In the genomic region with DNA sequence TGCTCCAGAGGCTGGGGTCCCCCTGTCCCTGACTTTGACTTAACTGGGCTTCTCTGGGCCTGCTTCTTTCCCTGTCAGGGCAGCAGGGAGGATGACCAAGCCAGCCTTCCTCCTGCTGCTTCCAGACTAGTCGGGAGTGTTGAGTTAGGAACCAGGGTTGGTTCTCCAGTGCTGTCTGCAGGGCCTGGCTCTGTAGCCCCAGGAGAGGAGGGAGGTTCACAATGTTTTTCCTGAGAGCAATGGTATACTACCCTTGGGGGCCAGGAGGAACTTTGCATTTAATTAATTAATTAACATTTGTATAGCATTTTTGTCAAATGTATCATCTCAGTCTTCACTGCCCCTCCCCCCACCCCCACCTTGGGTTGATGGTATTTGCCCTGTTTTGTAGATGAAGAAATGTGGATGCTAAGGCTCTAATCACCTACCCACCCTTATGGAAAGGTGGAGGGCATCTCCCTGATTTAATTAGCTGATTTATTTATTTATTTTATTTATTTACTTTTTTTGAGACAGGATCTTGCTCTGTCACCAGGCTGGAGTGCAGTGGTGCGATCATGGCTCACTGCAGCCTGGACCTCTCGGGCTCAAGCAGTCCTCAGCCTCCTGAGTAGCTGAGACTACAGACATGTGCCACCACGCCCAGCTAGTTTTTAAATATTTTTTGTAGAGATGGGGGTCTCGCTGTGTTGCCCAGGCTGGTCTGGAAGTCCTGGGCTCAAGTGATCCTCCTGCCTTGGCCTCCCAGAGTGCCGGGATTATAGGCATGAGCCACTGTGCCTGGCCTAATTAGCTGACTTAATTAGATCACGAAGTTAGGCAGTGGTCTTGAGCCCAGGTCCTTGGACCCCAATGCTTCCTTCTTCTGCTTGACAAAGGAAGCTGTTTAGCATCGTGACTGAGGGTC, we compare ENCODE assay signal across 15 cellular contexts. TPM values are rescaled to one million over a fixed set of nuclear protein-coding genes. Genes with fewer than 3 reads are reported as not detected.
DNase-seq lines count a peak whose midpoint lies in the region; ATAC-seq and TF ChIP-seq lines count a peak whose summit lies in the region.
"Had no signal": no experiment of that assay in that cellular context is flagged by ENCODE, and none has a peak within 500 bp of the region (broad histone marks: within the 10 kb centered on the region; RNA-seq: fewer than 3 reads in every experiment).

No MANE protein-coding gene starts in this region.

- no peak for ATAC-seq in GM18505 (IDR thresholded peaks at IDR 0.05; ENCODE audit: unreplicated experiment)
- ATAC-seq: effector memory CD8-positive, alpha-beta T cell had no signal

- 73 to 82% (median 77%) methylated on average over 8 of the region's 8 CpGs for WGBS in adrenal gland, 4 donors
- 92% methylated on average over 8 of the region's 8 CpGs for WGBS in mesenchymal stem cell

- no peak overlapping the region for H3K4me2 ChIP-seq in mesenchymal stem cell (ENCODE audit: low read length, poor library complexity, severe bottlenecking)

- peaks cover 10% of the 10 kb centered on the region for H3K36me3 Mint-ChIP-seq in activated CD4-positive, alpha-beta memory T cell treated with anti-CD3 and anti-CD28 coated beads, Interleukin-2, amount 10 ng/mL, durations not matched to agents 7 days and 5 days (ENCODE audit: low read depth)

- TF ChIP-seq CTCF in adrenal gland (IDR thresholded peaks at IDR 0.05): no peak

- H3K4me3 ChIP-seq in H7 (ENCODE audit: insufficient read depth, low read depth, low read length) (no peak overlapping the region), adrenal gland (peak overlapping the region in 1 of 4 donors; percentile 37), mesenchymal stem cell (ENCODE audit: insufficient read depth in 1 of 2, low read depth in 1 of 2, low read length in 2 of 2) (no peak overlapping the region)

- H3K4me1 Mint-ChIP-seq in activated CD4-positive, alpha-beta memory T cell treated with anti-CD3 and anti-CD28 coated beads, Interleukin-2, amount 10 ng/mL, durations not matched to agents 7 days and 5 days: peaks cover 62% of the 10 kb centered on the region

- peak overlapping the region in 1 of 2 experiments; percentile 32 for H3K4ac ChIP-seq in mesenchymal stem cell (ENCODE audit: low read depth in 1 of 2, low read length in 2 of 2)

- H3K27ac ChIP-seq in adrenal gland (peak overlapping the region; percentile 84 to 97 (median 96)), mesenchymal stem cell (ENCODE audit: low read length, poor library complexity, severe bottlenecking) (no peak overlapping the region), substantia nigra (ENCODE audit: low read depth, low read length, poor library complexity, severe bottlenecking) (peak overlapping the region; percentile 77)

- H3K79me1 ChIP-seq in mesenchymal stem cell (replicated peaks; ENCODE audit: low read length, poor library complexity, severe bottlenecking): peaks cover 34% of the 10 kb centered on the region

- H3K18ac ChIP-seq in mesenchymal stem cell (ENCODE audit: low read depth in 1 of 2, low read length in 2 of 2): peak overlapping the region in 1 of 2 experiments; percentile 42

- H3K4me1 ChIP-seq in adrenal gland (replicated peaks in 1 of 2) (peaks cover 80 to 98% of the 10 kb centered on the region in 2 donors), mesenchymal stem cell (ENCODE audit: control insufficient read depth, insufficient read depth, low read depth, low read length) (peaks cover 14% of the 10 kb centered on the region)

- H3K27me3 ChIP-seq in H7 (ENCODE audit: control insufficient read depth, insufficient read depth, low read length) (no peaks in the 10 kb centered on the region), adrenal gland (no peaks in the 10 kb centered on the region), mesenchymal stem cell (ENCODE audit: control insufficient read depth in 1 of 2, insufficient read depth in 1 of 2, low read length in 2 of 2) (no peaks in the 10 kb centered on the region)

- H2BK12ac ChIP-seq in mesenchymal stem cell (ENCODE audit: low read length in 2 of 2): peak overlapping the region; percentile 29 to 59

- POLR2A ChIA-PET in activated CD4-positive, alpha-beta memory T cell treated with anti-CD3 and anti-CD28 coated beads, Interleukin-2, amount 10 ng/mL, durations not matched to agents 7 days and 5 days (lab: Charles Lee): no interaction called here

- no peak overlapping the region for H2AK5ac ChIP-seq in mesenchymal stem cell (ENCODE audit: low read length, severe bottlenecking)

- DNase-seq in H7 (peak; percentile 68), adrenal gland (no peak), mesenchymal stem cell (no peak), substantia nigra (lab: John Stamatoyannopoulos, UW) (no peak), COR-L47 (lab: John Stamatoyannopoulos, UW) (no peak), DMS153 treated with DMSO at 0.1 percent for 48 hours (lab: John Stamatoyannopoulos, UW; ENCODE audit: unreplicated experiment) (no peak)
- DNase-seq in activated CD4-positive, alpha-beta memory T cell treated with anti-CD3 and anti-CD28 coated beads, Interleukin-2, amount 10 ng/mL, durations not matched to agents 7 days and 5 days: no peak
- DNase-seq: activated CD4-positive, alpha-beta T cell treated with anti-CD3 and anti-CD28 coated beads, Interleukin-2, amount 50 U/mL, for 48 hours; effector memory CD8-positive, alpha-beta T cell; foreskin melanocyte; NCI-H2029; nephron progenitor cell; stimulated activated CD4-positive, alpha-beta T cell treated with anti-CD3 and anti-CD28 coated beads, Interleukin-12 subunit alpha, Interleukin-12 subunit beta, amount 100 ng/mL, for 4 hours had no signal

- intact Hi-C loops in adrenal gland (cut with DNase I): no loop called here

- no peak overlapping the region for H3K23ac ChIP-seq in mesenchymal stem cell (ENCODE audit: low read length in 2 of 2)

- H3K27me3 Mint-ChIP-seq in activated CD4-positive, alpha-beta memory T cell treated with anti-CD3 and anti-CD28 coated beads, Interleukin-2, amount 10 ng/mL, durations not matched to agents 7 days and 5 days: no peaks in the 10 kb centered on the region
- H3K27me3 Mint-ChIP-seq: effector memory CD8-positive, alpha-beta T cell had no signal

- no peak overlapping the region for H4K91ac ChIP-seq in mesenchymal stem cell (ENCODE audit: low read length)

- TF ChIP-seq POLR2A in adrenal gland (IDR thresholded peaks at IDR 0.05) (no peak), GM18505 (IDR thresholded peaks at IDR 0.05; ENCODE audit: borderline replicate concordance, extremely low read depth, insufficient read depth, insufficient read length) (no peak)

- CTCF ChIA-PET in activated CD4-positive, alpha-beta memory T cell treated with anti-CD3 and anti-CD28 coated beads, Interleukin-2, amount 10 ng/mL, durations not matched to agents 7 days and 5 days (lab: Charles Lee): interaction anchor here (3.1 kb wide), 1 partner anchor 9 kb away, joined by 12 read pairs; no protein-coding TSS in a partner anchor

- H2BK120ac ChIP-seq in mesenchymal stem cell (ENCODE audit: low read depth, low read length): no peak overlapping the region

- H2AFZ ChIP-seq in mesenchymal stem cell (ENCODE audit: low read depth, low read length): no peak overlapping the region

- peak overlapping the region in 1 of 2 experiments; percentile 31 for H3K14ac ChIP-seq in mesenchymal stem cell (ENCODE audit: low read length in 2 of 2)

- no peak overlapping the region for H2BK15ac ChIP-seq in mesenchymal stem cell (ENCODE audit: low read depth, poor library complexity, severe bottlenecking)

- H3K4me3 Mint-ChIP-seq in activated CD4-positive, alpha-beta memory T cell treated with anti-CD3 and anti-CD28 coated beads, Interleukin-2, amount 10 ng/mL, durations not matched to agents 7 days and 5 days: no peak overlapping the region
- H3K4me3 Mint-ChIP-seq: nephron progenitor cell had no signal

- H4K8ac ChIP-seq in mesenchymal stem cell (ENCODE audit: low read length): peak overlapping the region; percentile 55

- H3K9me3 ChIP-seq in adrenal gland (replicated peaks in 1 of 3) (no peaks in the 10 kb centered on the region), mesenchymal stem cell (ENCODE audit: control insufficient read depth, low read length) (no peaks in the 10 kb centered on the region)

- H3K9ac ChIP-seq in mesenchymal stem cell (ENCODE audit: low read length): peak overlapping the region; percentile 40

- H3K36me3 ChIP-seq in H7 (replicated peaks; ENCODE audit: control insufficient read depth, insufficient read depth, low read length) (no peaks in the 10 kb centered on the region; the same call in 1 of the 2 replicates), adrenal gland (replicated peaks in 1 of 2) (peaks cover 0 to 14% of the 10 kb centered on the region in 2 donors), mesenchymal stem cell (ENCODE audit: control insufficient read depth in 1 of 2, insufficient read depth in 2 of 2, low read depth in 1 of 2, low read length in 2 of 2) (peaks cover 18 to 34% of the 10 kb centered on the region in 2 experiments)

- H3K27ac Mint-ChIP-seq in activated CD4-positive, alpha-beta memory T cell treated with anti-CD3 and anti-CD28 coated beads, Interleukin-2, amount 10 ng/mL, durations not matched to agents 7 days and 5 days: no peak overlapping the region
- H3K27ac Mint-ChIP-seq: activated T-helper 1 cell treated with anti-CD3 and anti-CD28 coated beads, Interleukin-12 subunit alpha, Interleukin-12 subunit beta, Interleukin-2, Interleukin-4 antibody, amounts not matched to agents 30 ng/mL and 10 ng/mL and 1 ng/mL, durations not matched to agents 14 hours and 24 hours and 36 hours had no signal

- H3K9me3 Mint-ChIP-seq in activated CD4-positive, alpha-beta memory T cell treated with anti-CD3 and anti-CD28 coated beads, Interleukin-2, amount 10 ng/mL, durations not matched to agents 7 days and 5 days: no peaks in the 10 kb centered on the region
- H3K9me3 Mint-ChIP-seq: activated T-helper 1 cell treated with anti-CD3 and anti-CD28 coated beads, Interleukin-12 subunit alpha, Interleukin-12 subunit beta, Interleukin-2, Interleukin-4 antibody, amounts not matched to agents 30 ng/mL and 10 ng/mL and 1 ng/mL, durations not matched to agents 14 hours and 24 hours and 36 hours; effector memory CD8-positive, alpha-beta T cell; nephron progenitor cell had no signal

- no peak overlapping the region for H2BK5ac ChIP-seq in mesenchymal stem cell (ENCODE audit: low read depth, low read length, poor library complexity, severe bottlenecking)

RNA-seq across cellular contexts. Expression of gene H6PD, which starts 6.6 kb away (rescaled TPM):
- total RNA-seq in H7 (2014; rRNA removed; shearing (Covaris generic)): 13.9 and 20.2 TPM in 2 replicates
- 100 to 1,000 TPM in 2 of 8 donors, 10 to 100 TPM in 6; 65.7 to 116 (median 84.2) TPM for total RNA-seq in adrenal gland
- polyA plus RNA-seq in adrenal gland: 10 to 100 TPM; 20.3 to 28.8 (median 22.7) TPM
- polyA plus RNA-seq in mesenchymal stem cell (2013, experiment 1 of 2): 30.1 TPM
- polyA plus RNA-seq in mesenchymal stem cell (2013, experiment 2 of 2): 29.4 TPM
- total RNA-seq in activated CD4-positive, alpha-beta memory T cell treated with anti-CD3 and anti-CD28 coated beads, Interleukin-2, amount 10 ng/mL, durations not matched to agents 7 days and 5 days: 10 to 100 TPM; 12.9 to 13.2 TPM

RNA-seq across cellular contexts. Expression of gene SPSB1, which starts 51.5 kb away (rescaled TPM):
- 4.2 and 6.5 TPM in 2 replicates for total RNA-seq in H7 (2014; rRNA removed; shearing (Covaris generic))
- 10 to 100 TPM in 5 of 8 donors, 1 to 10 TPM in 3; 8.4 to 14.0 (median 10.2) TPM for total RNA-seq in adrenal gland
- 10 to 100 TPM in 1 of 3 donors, 1 to 10 TPM in 2; 5.1 to 12.9 (median 5.5) TPM for polyA plus RNA-seq in adrenal gland
- 34.8 TPM for polyA plus RNA-seq in mesenchymal stem cell (2013, experiment 1 of 2)
- 35.0 TPM for polyA plus RNA-seq in mesenchymal stem cell (2013, experiment 2 of 2)
- 10 to 100 TPM; 17.4 to 18.0 TPM for total RNA-seq in activated CD4-positive, alpha-beta memory T cell treated with anti-CD3 and anti-CD28 coated beads, Interleukin-2, amount 10 ng/mL, durations not matched to agents 7 days and 5 days
